1 cellular context compared by ENCODE assay signal in genomic region chr2:46164581-46165301, GRCh38.
TF ChIP-seq lines count a peak whose summit lies in the region.

No MANE protein-coding gene starts in this region.

TF ChIP-seq in A549, 52 proteins besides CTCF, POLR2A, EP300 and RAD21 (continued from another document):
- no peak for TF ChIP-seq HES2 (IDR thresholded peaks at IDR 0.05)
- TF ChIP-seq RFX5 (IDR thresholded peaks at IDR 0.05) = no peak
- TF ChIP-seq ZSCAN20 (CRISPR knock-in tag; IDR thresholded peaks at IDR 0.05) = no peak
